Comparison of ENCODE assay signal across 1 cellular context in the genomic region with DNA sequence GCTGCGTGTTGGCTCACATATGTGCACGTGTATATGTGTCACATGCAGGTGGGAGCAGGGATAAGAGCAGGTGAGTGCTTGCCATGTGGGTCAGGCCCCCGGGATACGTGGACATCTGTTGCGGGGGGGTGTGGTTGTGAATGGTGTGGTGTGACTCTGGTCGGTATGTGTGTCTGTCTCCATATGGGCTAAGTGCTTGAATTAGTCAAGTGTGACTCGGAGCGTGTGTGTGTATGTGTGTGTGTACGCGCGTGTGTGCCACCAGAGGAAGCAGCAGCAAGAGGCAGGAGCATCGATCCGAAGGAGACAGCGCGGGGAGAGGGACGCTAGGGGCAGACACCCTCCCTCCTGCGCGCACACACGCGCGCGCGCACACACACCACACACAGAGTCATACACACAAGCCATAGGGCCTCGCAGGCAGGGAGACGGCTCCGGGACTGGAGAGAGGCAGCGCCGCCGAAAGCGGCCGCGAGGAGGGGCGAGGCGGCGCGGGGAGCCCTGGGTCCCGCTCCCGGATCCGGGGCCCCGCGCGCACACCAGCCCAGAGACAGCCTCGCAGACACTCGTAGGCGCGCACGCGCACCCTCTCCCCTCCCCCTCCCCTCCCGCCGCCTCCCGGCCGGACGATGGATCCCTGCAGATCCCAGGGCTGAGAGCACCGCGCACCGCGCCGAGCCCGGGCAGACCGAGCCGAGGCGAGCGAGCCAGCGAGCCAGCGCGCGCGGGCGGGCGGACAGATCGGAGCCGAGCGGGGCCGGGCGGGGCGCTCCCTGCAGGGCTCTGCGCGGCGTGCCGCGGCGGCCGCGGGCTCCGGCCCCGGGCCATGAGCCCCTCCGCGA.
A peak's percentile ranks its signal among the peaks of the same experiment; 100 is the strongest.
TF ChIP-seq lines count a peak whose summit lies in the region.

A gene (plus strand): TSS at position 597 of the 842 bp plus-strand sequence. CDS start 1,171 bp downstream, outside the sequence.

TF ChIP-seq in HEK293, 187 proteins besides CTCF, POLR2A, EP300 and RAD21 (continued from another document and continues in another):
- TF ChIP-seq, protein P1, sequence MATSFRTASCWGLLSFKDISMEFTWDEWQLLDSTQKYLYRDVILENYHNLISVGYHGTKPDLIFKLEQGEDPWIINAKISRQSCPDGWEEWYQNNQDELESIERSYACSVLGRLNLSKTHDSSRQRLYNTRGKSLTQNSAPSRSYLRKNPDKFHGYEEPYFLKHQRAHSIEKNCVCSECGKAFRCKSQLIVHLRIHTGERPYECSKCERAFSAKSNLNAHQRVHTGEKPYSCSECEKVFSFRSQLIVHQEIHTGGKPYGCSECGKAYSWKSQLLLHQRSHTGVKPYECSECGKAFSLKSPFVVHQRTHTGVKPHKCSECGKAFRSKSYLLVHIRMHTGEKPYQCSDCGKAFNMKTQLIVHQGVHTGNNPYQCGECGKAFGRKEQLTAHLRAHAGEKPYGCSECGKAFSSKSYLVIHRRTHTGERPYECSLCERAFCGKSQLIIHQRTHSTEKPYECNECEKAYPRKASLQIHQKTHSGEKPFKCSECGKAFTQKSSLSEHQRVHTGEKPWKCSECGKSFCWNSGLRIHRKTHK (tag by site-specific recombination; IDR thresholded peaks at IDR 0.05) = no peak
- no peak for TF ChIP-seq OVOL3 (tag by site-specific recombination; IDR thresholded peaks at IDR 0.05)
- TF ChIP-seq ZNF416 (tag by site-specific recombination; IDR thresholded peaks at IDR 0.05) = no peak
- TF ChIP-seq ZNF274 (IDR thresholded peaks at IDR 0.05; ENCODE audit: low read length) = no peak
- TF ChIP-seq ZNF274 (tag by site-specific recombination; IDR thresholded peaks at IDR 0.05; ENCODE audit: borderline replicate concordance) = no peak; the same call in 1 of the 2 replicates
- no peak; the same call in none of the 2 replicates for TF ChIP-seq ZEB2 (tag by site-specific recombination; IDR thresholded peaks at IDR 0.05)
- TF ChIP-seq, protein P2, sequence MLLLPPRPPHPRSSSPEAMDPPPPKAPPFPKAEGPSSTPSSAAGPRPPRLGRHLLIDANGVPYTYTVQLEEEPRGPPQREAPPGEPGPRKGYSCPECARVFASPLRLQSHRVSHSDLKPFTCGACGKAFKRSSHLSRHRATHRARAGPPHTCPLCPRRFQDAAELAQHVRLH (tag by site-specific recombination; IDR thresholded peaks at IDR 0.05) = peak; percentile 13; the same call in 1 of the 2 replicates
- TF ChIP-seq KLF16 (tag by site-specific recombination; IDR thresholded peaks at IDR 0.05) = peak; percentile 63; the same call in 1 of the 2 replicates
- peak; percentile 47; the same call in 1 of the 2 replicates for TF ChIP-seq KLF8 (tag by site-specific recombination; IDR thresholded peaks at IDR 0.05)
- TF ChIP-seq, protein P3, sequence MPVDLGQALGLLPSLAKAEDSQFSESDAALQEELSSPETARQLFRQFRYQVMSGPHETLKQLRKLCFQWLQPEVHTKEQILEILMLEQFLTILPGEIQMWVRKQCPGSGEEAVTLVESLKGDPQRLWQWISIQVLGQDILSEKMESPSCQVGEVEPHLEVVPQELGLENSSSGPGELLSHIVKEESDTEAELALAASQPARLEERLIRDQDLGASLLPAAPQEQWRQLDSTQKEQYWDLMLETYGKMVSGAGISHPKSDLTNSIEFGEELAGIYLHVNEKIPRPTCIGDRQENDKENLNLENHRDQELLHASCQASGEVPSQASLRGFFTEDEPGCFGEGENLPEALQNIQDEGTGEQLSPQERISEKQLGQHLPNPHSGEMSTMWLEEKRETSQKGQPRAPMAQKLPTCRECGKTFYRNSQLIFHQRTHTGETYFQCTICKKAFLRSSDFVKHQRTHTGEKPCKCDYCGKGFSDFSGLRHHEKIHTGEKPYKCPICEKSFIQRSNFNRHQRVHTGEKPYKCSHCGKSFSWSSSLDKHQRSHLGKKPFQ (tag by site-specific recombination; IDR thresholded peaks at IDR 0.05) = peak; percentile 94
- TF ChIP-seq ZNF138 (tag by site-specific recombination; IDR thresholded peaks at IDR 0.05; ENCODE audit: borderline replicate concordance) = no peak
- TF ChIP-seq ZNF530 (tag by site-specific recombination; IDR thresholded peaks at IDR 0.05; ENCODE audit: low read depth) = no peak
- TF ChIP-seq, protein P4, sequence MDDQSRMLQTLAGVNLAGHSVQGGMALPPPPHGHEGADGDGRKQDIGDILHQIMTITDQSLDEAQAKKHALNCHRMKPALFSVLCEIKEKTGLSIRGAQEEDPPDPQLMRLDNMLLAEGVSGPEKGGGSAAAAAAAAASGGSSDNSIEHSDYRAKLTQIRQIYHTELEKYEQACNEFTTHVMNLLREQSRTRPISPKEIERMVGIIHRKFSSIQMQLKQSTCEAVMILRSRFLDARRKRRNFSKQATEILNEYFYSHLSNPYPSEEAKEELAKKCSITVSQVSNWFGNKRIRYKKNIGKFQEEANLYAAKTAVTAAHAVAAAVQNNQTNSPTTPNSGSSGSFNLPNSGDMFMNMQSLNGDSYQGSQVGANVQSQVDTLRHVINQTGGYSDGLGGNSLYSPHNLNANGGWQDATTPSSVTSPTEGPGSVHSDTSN (CRISPR knock-in tag; IDR thresholded peaks at IDR 0.05) = 0 out of 2 replicates have a peak, but pooled peaks have one; percentile 55
- no peak for TF ChIP-seq ZNF239 (tag by site-specific recombination; IDR thresholded peaks at IDR 0.05)
- TF ChIP-seq REPIN1 (tag by site-specific recombination; IDR thresholded peaks at IDR 0.05; ENCODE audit: low read depth) = no peak; the same call in 1 of the 2 replicates
- TF ChIP-seq SP2 (tag by site-specific recombination; IDR thresholded peaks at IDR 0.05) = no peak
- TF ChIP-seq, protein P5, sequence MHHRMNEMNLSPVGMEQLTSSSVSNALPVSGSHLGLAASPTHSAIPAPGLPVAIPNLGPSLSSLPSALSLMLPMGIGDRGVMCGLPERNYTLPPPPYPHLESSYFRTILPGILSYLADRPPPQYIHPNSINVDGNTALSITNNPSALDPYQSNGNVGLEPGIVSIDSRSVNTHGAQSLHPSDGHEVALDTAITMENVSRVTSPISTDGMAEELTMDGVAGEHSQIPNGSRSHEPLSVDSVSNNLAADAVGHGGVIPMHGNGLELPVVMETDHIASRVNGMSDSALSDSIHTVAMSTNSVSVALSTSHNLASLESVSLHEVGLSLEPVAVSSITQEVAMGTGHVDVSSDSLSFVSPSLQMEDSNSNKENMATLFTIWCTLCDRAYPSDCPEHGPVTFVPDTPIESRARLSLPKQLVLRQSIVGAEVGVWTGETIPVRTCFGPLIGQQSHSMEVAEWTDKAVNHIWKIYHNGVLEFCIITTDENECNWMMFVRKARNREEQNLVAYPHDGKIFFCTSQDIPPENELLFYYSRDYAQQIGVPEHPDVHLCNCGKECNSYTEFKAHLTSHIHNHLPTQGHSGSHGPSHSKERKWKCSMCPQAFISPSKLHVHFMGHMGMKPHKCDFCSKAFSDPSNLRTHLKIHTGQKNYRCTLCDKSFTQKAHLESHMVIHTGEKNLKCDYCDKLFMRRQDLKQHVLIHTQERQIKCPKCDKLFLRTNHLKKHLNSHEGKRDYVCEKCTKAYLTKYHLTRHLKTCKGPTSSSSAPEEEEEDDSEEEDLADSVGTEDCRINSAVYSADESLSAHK (tag by site-specific recombination; IDR thresholded peaks at IDR 0.05) = peak; percentile 31; the same call in 1 of the 2 replicates
- TF ChIP-seq, protein P6, sequence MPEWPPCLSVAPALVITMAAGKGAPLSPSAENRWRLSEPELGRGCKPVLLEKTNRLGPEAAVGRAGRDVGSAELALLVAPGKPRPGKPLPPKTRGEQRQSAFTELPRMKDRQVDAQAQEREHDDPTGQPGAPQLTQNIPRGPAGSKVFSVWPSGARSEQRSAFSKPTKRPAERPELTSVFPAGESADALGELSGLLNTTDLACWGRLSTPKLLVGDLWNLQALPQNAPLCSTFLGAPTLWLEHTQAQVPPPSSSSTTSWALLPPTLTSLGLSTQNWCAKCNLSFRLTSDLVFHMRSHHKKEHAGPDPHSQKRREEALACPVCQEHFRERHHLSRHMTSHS (tag by site-specific recombination; IDR thresholded peaks at IDR 0.05) = no peak
- TF ChIP-seq ZNF549 (tag by site-specific recombination; IDR thresholded peaks at IDR 0.05) = no peak
- peak; percentile 73 for TF ChIP-seq ZNF777 (tag by site-specific recombination; IDR thresholded peaks at IDR 0.05; ENCODE audit: borderline replicate concordance)
- no peak for TF ChIP-seq ZNF175 (tag by site-specific recombination; IDR thresholded peaks at IDR 0.05)
- TF ChIP-seq WT1 (tag by site-specific recombination; IDR thresholded peaks at IDR 0.05) = peak; percentile 33; the same call in 1 of the 2 replicates
- no peak for TF ChIP-seq ZNF19 (tag by site-specific recombination; IDR thresholded peaks at IDR 0.05; ENCODE audit: low read depth)
- TF ChIP-seq, protein P7, sequence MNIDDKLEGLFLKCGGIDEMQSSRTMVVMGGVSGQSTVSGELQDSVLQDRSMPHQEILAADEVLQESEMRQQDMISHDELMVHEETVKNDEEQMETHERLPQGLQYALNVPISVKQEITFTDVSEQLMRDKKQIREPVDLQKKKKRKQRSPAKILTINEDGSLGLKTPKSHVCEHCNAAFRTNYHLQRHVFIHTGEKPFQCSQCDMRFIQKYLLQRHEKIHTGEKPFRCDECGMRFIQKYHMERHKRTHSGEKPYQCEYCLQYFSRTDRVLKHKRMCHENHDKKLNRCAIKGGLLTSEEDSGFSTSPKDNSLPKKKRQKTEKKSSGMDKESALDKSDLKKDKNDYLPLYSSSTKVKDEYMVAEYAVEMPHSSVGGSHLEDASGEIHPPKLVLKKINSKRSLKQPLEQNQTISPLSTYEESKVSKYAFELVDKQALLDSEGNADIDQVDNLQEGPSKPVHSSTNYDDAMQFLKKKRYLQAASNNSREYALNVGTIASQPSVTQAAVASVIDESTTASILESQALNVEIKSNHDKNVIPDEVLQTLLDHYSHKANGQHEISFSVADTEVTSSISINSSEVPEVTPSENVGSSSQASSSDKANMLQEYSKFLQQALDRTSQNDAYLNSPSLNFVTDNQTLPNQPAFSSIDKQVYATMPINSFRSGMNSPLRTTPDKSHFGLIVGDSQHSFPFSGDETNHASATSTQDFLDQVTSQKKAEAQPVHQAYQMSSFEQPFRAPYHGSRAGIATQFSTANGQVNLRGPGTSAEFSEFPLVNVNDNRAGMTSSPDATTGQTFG (tag by site-specific recombination; IDR thresholded peaks at IDR 0.05; ENCODE audit: borderline replicate concordance) = no peak
- TF ChIP-seq ZNF561 (tag by site-specific recombination; IDR thresholded peaks at IDR 0.05; ENCODE audit: borderline replicate concordance) = peak; percentile 93; the same call in 1 of the 2 replicates
- TF ChIP-seq ZNF629 (tag by site-specific recombination; IDR thresholded peaks at IDR 0.05) = 0 out of 2 replicates have a peak, but pooled peaks have one; percentile 54
- TF ChIP-seq ZBTB20 (tag by site-specific recombination; IDR thresholded peaks at IDR 0.05) = peak; percentile 84
- no peak for TF ChIP-seq ZNF544 (tag by site-specific recombination; IDR thresholded peaks at IDR 0.05)
- no peak for TF ChIP-seq ZNF121 (tag by site-specific recombination; IDR thresholded peaks at IDR 0.05)
- no peak for TF ChIP-seq ZNF354C (tag by site-specific recombination; IDR thresholded peaks at IDR 0.05; ENCODE audit: borderline replicate concordance, low read depth)
- TF ChIP-seq ZNF585B (tag by site-specific recombination; IDR thresholded peaks at IDR 0.05) = no peak
- 0 out of 2 replicates have a peak, but pooled peaks have one; percentile 39 for TF ChIP-seq YY2 (tag by site-specific recombination; IDR thresholded peaks at IDR 0.05)
- peak; percentile 64; the same call in 1 of the 2 replicates for TF ChIP-seq SP7 (tag by site-specific recombination; IDR thresholded peaks at IDR 0.05)
- TF ChIP-seq, protein P8, sequence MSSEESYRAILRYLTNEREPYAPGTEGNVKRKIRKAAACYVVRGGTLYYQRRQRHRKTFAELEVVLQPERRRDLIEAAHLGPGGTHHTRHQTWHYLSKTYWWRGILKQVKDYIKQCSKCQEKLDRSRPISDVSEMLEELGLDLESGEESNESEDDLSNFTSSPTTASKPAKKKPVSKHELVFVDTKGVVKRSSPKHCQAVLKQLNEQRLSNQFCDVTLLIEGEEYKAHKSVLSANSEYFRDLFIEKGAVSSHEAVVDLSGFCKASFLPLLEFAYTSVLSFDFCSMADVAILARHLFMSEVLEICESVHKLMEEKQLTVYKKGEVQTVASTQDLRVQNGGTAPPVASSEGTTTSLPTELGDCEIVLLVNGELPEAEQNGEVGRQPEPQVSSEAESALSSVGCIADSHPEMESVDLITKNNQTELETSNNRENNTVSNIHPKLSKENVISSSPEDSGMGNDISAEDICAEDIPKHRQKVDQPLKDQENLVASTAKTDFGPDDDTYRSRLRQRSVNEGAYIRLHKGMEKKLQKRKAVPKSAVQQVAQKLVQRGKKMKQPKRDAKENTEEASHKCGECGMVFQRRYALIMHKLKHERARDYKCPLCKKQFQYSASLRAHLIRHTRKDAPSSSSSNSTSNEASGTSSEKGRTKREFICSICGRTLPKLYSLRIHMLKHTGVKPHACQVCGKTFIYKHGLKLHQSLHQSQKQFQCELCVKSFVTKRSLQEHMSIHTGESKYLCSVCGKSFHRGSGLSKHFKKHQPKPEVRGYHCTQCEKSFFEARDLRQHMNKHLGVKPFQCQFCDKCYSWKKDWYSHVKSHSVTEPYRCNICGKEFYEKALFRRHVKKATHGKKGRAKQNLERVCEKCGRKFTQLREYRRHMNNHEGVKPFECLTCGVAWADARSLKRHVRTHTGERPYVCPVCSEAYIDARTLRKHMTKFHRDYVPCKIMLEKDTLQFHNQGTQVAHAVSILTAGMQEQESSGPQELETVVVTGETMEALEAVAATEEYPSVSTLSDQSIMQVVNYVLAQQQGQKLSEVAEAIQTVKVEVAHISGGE (tag by site-specific recombination; conservative IDR thresholded peaks at IDR 0.05; ENCODE audit: low read depth) = peak; percentile 49
